ENCODE assay signal across 21 cellular contexts in genomic region chr7:3974329-3974728, GRCh38.
DNase-seq lines count a peak whose midpoint lies in the region; ATAC-seq, FAIRE-seq and TF ChIP-seq lines count a peak whose summit lies in the region.
"Had no signal": no experiment of that assay in that cellular context is flagged by ENCODE, and none has a peak within 500 bp of the region (broad histone marks: within the 10 kb centered on the region; RNA-seq: fewer than 3 reads in every experiment).

No MANE protein-coding gene starts in this region.

- peaks cover 24% of the 10 kb centered on the region for H3K36me3 Mint-ChIP-seq in WTC11
- H3K36me3 Mint-ChIP-seq: CD8-positive, alpha-beta T cell had no signal

- no peaks in the 10 kb centered on the region for H3K36me3 ChIP-seq in MM.1S (replicated peaks; ENCODE audit: insufficient read depth, low read length)

- H3K27ac Mint-ChIP-seq in WTC11 = 0 out of 2 replicates have a peak overlapping the region, but pooled peaks have one; percentile 23
- H3K27ac Mint-ChIP-seq: B cell; CD4-positive, alpha-beta T cell; CD8-positive, alpha-beta T cell had no signal

- peak; percentile 11 for DNase-seq in MM.1S
- DNase-seq in WTC11 (ENCODE audit: low spot score) = no peak
- no peak for DNase-seq in urothelium cell line (ENCODE audit: low spot score)
- DNase-seq in stimulated activated naive CD4-positive, alpha-beta T cell treated with Interleukin-2 at 50 U/mL for 16 hours (lab: John Stamatoyannopoulos, UW) = no peak
- no peak for DNase-seq in HuH-7.5 (ENCODE audit: low spot score)
- DNase-seq: AML-193; Caco-2; Calu3; CD4-positive, alpha-beta T cell; CD8-positive, alpha-beta T cell; DMS79 treated with DMSO at 0.1 percent for 48 hours; GF-D8 had no signal

- H3K79me2 ChIP-seq in MM.1S (ENCODE audit: low read length) = no peaks in the 10 kb centered on the region

- POLR2A ChIA-PET in WTC11 (lab: Charles Lee) = no interaction called here

- H3K27ac ChIP-seq in MM.1S (ENCODE audit: low read length) = no peak overlapping the region
- H3K27ac ChIP-seq: 22Rv1; A549; BLaER1 treated with 17β-estradiol and CSF1 and Interleukin-3, amounts not matched to agents 10 nM and 100 nM; C4-2B had no signal

- H4K20me1 ChIP-seq in MM.1S (ENCODE audit: insufficient read depth, low read length) = no peaks in the 10 kb centered on the region
- H4K20me1 ChIP-seq: BLaER1 treated with 17β-estradiol and CSF1 and Interleukin-3, amounts not matched to agents 10 nM and 100 nM had no signal

- H3K27me3 Mint-ChIP-seq in WTC11 (ENCODE audit: low read depth) = no peaks in the 10 kb centered on the region
- H3K27me3 Mint-ChIP-seq: CD4-positive, alpha-beta T cell had no signal

- TF ChIP-seq CTCF in MM.1S (IDR thresholded peaks at IDR 0.05; ENCODE audit: low read length) (no peak), WTC11 (IDR thresholded peaks at IDR 0.05) (no peak)

- FAIRE-seq in urothelium cell line (lab: Jason Lieb, UNC) = peak; percentile 91
- FAIRE-seq: A549, D721Med, G401.6, GM12891, GM19239 had no signal

- peaks cover 19% of the 10 kb centered on the region for H3K4me1 Mint-ChIP-seq in WTC11
- H3K4me1 Mint-ChIP-seq: B cell had no signal

- no peaks in the 10 kb centered on the region for H3K9me3 ChIP-seq in MM.1S (replicated peaks; ENCODE audit: insufficient read depth, low read length)
- H3K9me3 ChIP-seq: A549, Caco-2 had no signal

- CTCF ChIA-PET in WTC11 (lab: Charles Lee) = no interaction called here

- H3K27me3 ChIP-seq in MM.1S (replicated peaks; ENCODE audit: insufficient read depth, low read length) = peaks cover 10% of the 10 kb centered on the region; the same call in 1 of the 2 replicates
- H3K27me3 ChIP-seq: BLaER1 treated with 17β-estradiol and CSF1 and Interleukin-3, amounts not matched to agents 10 nM and 100 nM had no signal

- no peak overlapping the region for H3K4me3 ChIP-seq in MM.1S (ENCODE audit: low read length)
- H3K4me3 ChIP-seq: A549; BLaER1 treated with 17β-estradiol and CSF1 and Interleukin-3, amounts not matched to agents 10 nM and 100 nM had no signal

- H3K9me3 Mint-ChIP-seq in WTC11 = no peaks in the 10 kb centered on the region
- H3K9me3 Mint-ChIP-seq: CD4-positive, alpha-beta T cell; CD8-positive, alpha-beta T cell had no signal

- H3K4me3 Mint-ChIP-seq in WTC11 = no peak overlapping the region
- H3K4me3 Mint-ChIP-seq: B cell; CD4-positive, alpha-beta T cell; CD8-positive, alpha-beta T cell had no signal

- no peaks in the 10 kb centered on the region for H3K4me1 ChIP-seq in MM.1S (ENCODE audit: low read length)
- H3K4me1 ChIP-seq: A549; BLaER1 treated with 17β-estradiol and CSF1 and Interleukin-3, amounts not matched to agents 10 nM and 100 nM; Caco-2 had no signal

- peak overlapping the region; percentile 13 for H3K4me2 ChIP-seq in MM.1S (ENCODE audit: low read depth, low read length)
- H3K4me2 ChIP-seq: A549; BLaER1 treated with 17β-estradiol and CSF1 and Interleukin-3, amounts not matched to agents 10 nM and 100 nM had no signal

- ATAC-seq in WTC11 = no peak
- ATAC-seq: A549; CD8-positive, alpha-beta T cell had no signal

- no peaks in the 10 kb centered on the region for H3K9me2 ChIP-seq in MM.1S (replicated peaks; ENCODE audit: insufficient read depth, low read length)

- no peak overlapping the region for H2AFZ ChIP-seq in MM.1S (ENCODE audit: low read length)

- H3F3A ChIP-seq in MM.1S (ENCODE audit: insufficient read depth, low read length) = no peaks in the 10 kb centered on the region

- no peak overlapping the region for H3K9ac ChIP-seq in MM.1S (ENCODE audit: low read length)
- H3K9ac ChIP-seq: BLaER1 treated with 17β-estradiol and CSF1 and Interleukin-3, amounts not matched to agents 10 nM and 100 nM had no signal

TF ChIP-seq in WTC11, 78 proteins besides CTCF, POLR2A, EP300 and RAD21:
- TF ChIP-seq ZNF263 (CRISPR knock-in tag; IDR thresholded peaks at IDR 0.05; ENCODE audit: low read depth) (no peak), FOXK1 (CRISPR knock-in tag; IDR thresholded peaks at IDR 0.05) (no peak), MXD4 (CRISPR knock-in tag; IDR thresholded peaks at IDR 0.05; ENCODE audit: borderline replicate concordance) (no peak), ZSCAN18 (CRISPR knock-in tag; IDR thresholded peaks at IDR 0.05) (no peak), ZNF425 (CRISPR knock-in tag; conservative IDR thresholded peaks at IDR 0.05) (no peak), USF2 (CRISPR knock-in tag; IDR thresholded peaks at IDR 0.05) (no peak), IRF1 (CRISPR knock-in tag; IDR thresholded peaks at IDR 0.05) (no peak), FOXP4 (CRISPR knock-in tag; IDR thresholded peaks at IDR 0.05) (no peak)
